Comparison of ENCODE assay signal across 16 cellular contexts in genomic region chr10:34116220-34116623, GRCh38.
A peak's percentile ranks its signal among the peaks of the same experiment; 100 is the strongest.
DNase-seq lines count a peak whose midpoint lies in the region; TF ChIP-seq lines count a peak whose summit lies in the region.
"Had no signal": no experiment of that assay in that cellular context is flagged by ENCODE, and none has a peak within 500 bp of the region (broad histone marks: within the 10 kb centered on the region; RNA-seq: fewer than 3 reads in every experiment).

No MANE protein-coding gene starts in this region.

- H3K9ac ChIP-seq in neural progenitor cell, result no peak overlapping the region

- WGBS in suprapubic skin, result 78% methylated on average over 6 of the region's 6 CpGs

- H3K36me3 ChIP-seq in HEK293 (ENCODE audit: control insufficient read depth in 2 of 2, insufficient read depth in 1 of 2, low read length in 2 of 2) (no peaks in the 10 kb centered on the region), SJCRH30 (no peaks in the 10 kb centered on the region), neural progenitor cell (no peaks in the 10 kb centered on the region), suprapubic skin (peaks cover 8% of the 10 kb centered on the region)
- H3K36me3 ChIP-seq: prostate gland had no signal

- H3K4me1 Mint-ChIP-seq in neural progenitor cell, result peaks cover 29% of the 10 kb centered on the region
- peaks cover 2% of the 10 kb centered on the region for H3K4me1 Mint-ChIP-seq in activated T-cell treated with anti-CD3 and anti-CD28 coated beads, Interleukin-2, amount 50 U/mL, for 24 hours (ENCODE audit: low read depth)
- H3K4me1 Mint-ChIP-seq in osteocyte (ENCODE audit: unreplicated experiment), result peaks cover 7% of the 10 kb centered on the region

- no peak for TF ChIP-seq POLR2A in suprapubic skin (IDR thresholded peaks at IDR 0.05)

- no peaks in the 10 kb centered on the region for H3F3A ChIP-seq in neural progenitor cell (ENCODE audit: low read depth)

- no peak overlapping the region for H3K4me3 ChIP-seq in HEK293 (ENCODE audit: low read depth, low read length)
- H3K4me3 ChIP-seq in SJCRH30, result peak overlapping the region; percentile 38
- no peak overlapping the region for H3K4me3 ChIP-seq in neural progenitor cell
- no peak overlapping the region for H3K4me3 ChIP-seq in suprapubic skin
- H3K4me3 ChIP-seq: prostate gland had no signal

- H3K27me3 Mint-ChIP-seq in neural progenitor cell (ENCODE audit: insufficient read depth, low read depth) (peaks cover 5% of the 10 kb centered on the region), osteocyte (ENCODE audit: unreplicated experiment) (no peaks in the 10 kb centered on the region)
- H3K27me3 Mint-ChIP-seq in activated T-cell treated with anti-CD3 and anti-CD28 coated beads, Interleukin-2, amount 50 U/mL, for 24 hours, result no peaks in the 10 kb centered on the region
- H3K27me3 Mint-ChIP-seq: effector memory CD8-positive, alpha-beta T cell had no signal

- H3K36me3 Mint-ChIP-seq in neural progenitor cell, result peaks cover 18% of the 10 kb centered on the region
- H3K36me3 Mint-ChIP-seq in activated T-cell treated with anti-CD3 and anti-CD28 coated beads, Interleukin-2, amount 50 U/mL, for 24 hours (ENCODE audit: low read depth), result no peaks in the 10 kb centered on the region
- peaks cover 5% of the 10 kb centered on the region for H3K36me3 Mint-ChIP-seq in osteocyte (ENCODE audit: unreplicated experiment)
- H3K36me3 Mint-ChIP-seq: immature natural killer cell had no signal

- TF ChIP-seq EP300 in suprapubic skin (IDR thresholded peaks at IDR 0.05), result no peak

- H3K79me2 ChIP-seq in neural progenitor cell (ENCODE audit: low read depth), result no peaks in the 10 kb centered on the region

- no peak overlapping the region for H3K4me2 ChIP-seq in neural progenitor cell

- CTCF ChIA-PET in HEK293 (lab: Yijun Ruan, JAX), result interaction anchor here (0.7 kb wide), 1 partner anchor 1042 kb away, joined by 4 read pairs; no protein-coding TSS in a partner anchor

- H3K4me3 Mint-ChIP-seq in neural progenitor cell (no peak overlapping the region), osteocyte (ENCODE audit: unreplicated experiment) (no peak overlapping the region)
- no peak overlapping the region for H3K4me3 Mint-ChIP-seq in activated T-cell treated with anti-CD3 and anti-CD28 coated beads, Interleukin-2, amount 50 U/mL, for 24 hours
- H3K4me3 Mint-ChIP-seq: activated T-cell treated with anti-CD3 and anti-CD28 coated beads, Interleukin-2, amount 50 U/mL, for 72 hours; effector memory CD8-positive, alpha-beta T cell; immature natural killer cell had no signal

- H2AFZ ChIP-seq in neural progenitor cell (replicated peaks), result no peak overlapping the region

- TF ChIP-seq CTCF in HEK293 (tag by site-specific recombination; IDR thresholded peaks at IDR 0.05), result peak; percentile 45
- no peak for TF ChIP-seq CTCF in neural progenitor cell (IDR thresholded peaks at IDR 0.05)
- TF ChIP-seq CTCF in osteocyte (IDR thresholded peaks at IDR 0.05), result no peak
- no peak for TF ChIP-seq CTCF in suprapubic skin (IDR thresholded peaks at IDR 0.05)

- H3K27ac ChIP-seq in HEK293 (ENCODE audit: extremely low read depth, low read depth, low read length), result no peak overlapping the region
- peak overlapping the region; percentile 27; the same call in 1 of the 2 replicates for H3K27ac ChIP-seq in SJCRH30
- H3K27ac ChIP-seq in neural progenitor cell, result no peak overlapping the region
- H3K27ac ChIP-seq in suprapubic skin, result no peak overlapping the region
- H3K27ac ChIP-seq: C4-2B, prostate gland had no signal

- H3K27ac Mint-ChIP-seq in neural progenitor cell, result peak overlapping the region; percentile 24
- H3K27ac Mint-ChIP-seq in activated T-cell treated with anti-CD3 and anti-CD28 coated beads, Interleukin-2, amount 50 U/mL, for 24 hours, result no peak overlapping the region
- no peak overlapping the region for H3K27ac Mint-ChIP-seq in osteocyte (ENCODE audit: unreplicated experiment)
- H3K27ac Mint-ChIP-seq: activated T-cell treated with anti-CD3 and anti-CD28 coated beads, Interleukin-2, amount 50 U/mL, for 72 hours; effector memory CD8-positive, alpha-beta T cell; immature natural killer cell had no signal

- no peaks in the 10 kb centered on the region for H3K9me3 Mint-ChIP-seq in neural progenitor cell
- no peaks in the 10 kb centered on the region for H3K9me3 Mint-ChIP-seq in activated T-cell treated with anti-CD3 and anti-CD28 coated beads, Interleukin-2, amount 50 U/mL, for 24 hours
- no peaks in the 10 kb centered on the region for H3K9me3 Mint-ChIP-seq in osteocyte (ENCODE audit: unreplicated experiment)
- H3K9me3 Mint-ChIP-seq: activated T-cell treated with anti-CD3 and anti-CD28 coated beads, Interleukin-2, amount 50 U/mL, for 72 hours; effector memory CD8-positive, alpha-beta T cell; immature natural killer cell had no signal

- POLR2A ChIA-PET in HEK293 (lab: Yijun Ruan, JAX), result no interaction called here

- DNase-seq in SJCRH30 (peak; percentile 53 to 74), fibroblast of peridontal ligament (ENCODE audit: extremely low read depth) (peak; percentile 55), neural progenitor cell (ENCODE audit: low spot score) (no peak), osteocyte (ENCODE audit: extremely low spot score, unreplicated experiment) (no peak), NCI-H510A treated with DMSO at 0.1 percent for 48 hours (lab: John Stamatoyannopoulos, UW) (no peak), suprapubic skin (ENCODE audit: low spot score in 2 of 2) (no peak)
- DNase-seq in activated T-cell treated with anti-CD3 and anti-CD28 coated beads, Interleukin-2, amount 50 U/mL, for 24 hours, result no peak
- DNase-seq: activated T-cell treated with anti-CD3 and anti-CD28 coated beads, Interleukin-2, amount 50 U/mL, for 72 hours; effector memory CD8-positive, alpha-beta T cell; immature natural killer cell; NCI-H524; RPMI8226; stimulated activated CD4-positive, alpha-beta T cell treated with anti-CD3 and anti-CD28 coated beads, Interleukin-2, amount 100 ng/mL, for 48 hours had no signal

- H4K20me1 ChIP-seq in neural progenitor cell (ENCODE audit: low read depth), result no peaks in the 10 kb centered on the region

- H3K4me1 ChIP-seq in HEK293 (ENCODE audit: control insufficient read depth, insufficient read depth, low read length) (peaks cover 10% of the 10 kb centered on the region), SJCRH30 (0 out of 2 replicates have a peak, but pooled peaks cover 6% of the 10 kb centered on the region), neural progenitor cell (peaks cover 7% of the 10 kb centered on the region), suprapubic skin (peaks cover 8% of the 10 kb centered on the region)
- H3K4me1 ChIP-seq: prostate gland had no signal

- no peaks in the 10 kb centered on the region for H3K27me3 ChIP-seq in SJCRH30
- H3K27me3 ChIP-seq in neural progenitor cell, result no peaks in the 10 kb centered on the region
- H3K27me3 ChIP-seq in suprapubic skin, result no peaks in the 10 kb centered on the region

- H3K9me3 ChIP-seq in HEK293 (ENCODE audit: control insufficient read depth, insufficient read depth, low read depth, low read length) (no peaks in the 10 kb centered on the region), SJCRH30 (replicated peaks) (no peaks in the 10 kb centered on the region), neural progenitor cell (ENCODE audit: low read depth) (no peaks in the 10 kb centered on the region), suprapubic skin (no peaks in the 10 kb centered on the region)
- H3K9me3 ChIP-seq: prostate gland had no signal

TF ChIP-seq in HEK293, 187 proteins besides CTCF, POLR2A, EP300 and RAD21 (continues in another document):
- peak; percentile 75 for TF ChIP-seq PRDM6 (tag by site-specific recombination; IDR thresholded peaks at IDR 0.05)
- TF ChIP-seq ZNF654 (tag by site-specific recombination; IDR thresholded peaks at IDR 0.05; ENCODE audit: low read depth), result peak; percentile 16; the same call in 1 of the 2 replicates
- TF ChIP-seq TCF7L2 (IDR thresholded peaks at IDR 0.05; ENCODE audit: borderline replicate concordance, low read depth, low read length), result no peak
- no peak for TF ChIP-seq SALL2 (tag by site-specific recombination; IDR thresholded peaks at IDR 0.05; ENCODE audit: borderline replicate concordance)
- TF ChIP-seq EGR2 (tag by site-specific recombination; IDR thresholded peaks at IDR 0.05; ENCODE audit: low read depth), result no peak

Comparison
In these comparisons a context has a peak if more than half of its experiments do, and no peak if none do; other contexts are left out.
1. DNase-seq: peak in SJCRH30 (2 of 2) and fibroblast of peridontal ligament (single experiment); none in neural progenitor cell (single experiment), activated T-cell treated with anti-CD3 and anti-CD28 coated beads, Interleukin-2, amount 50 U/mL, for 24 hours (single experiment), osteocyte (single experiment), NCI-H510A treated with DMSO at 0.1 percent for 48 hours (single experiment) and suprapubic skin (0 of 2).